In genomic region chr19:29278716-29279115, GRCh38 we compare ENCODE assay signal across 15 cellular contexts.
A peak's percentile ranks its signal among the peaks of the same experiment; 100 is the strongest.
DNase-seq lines count a peak whose midpoint lies in the region; ATAC-seq and TF ChIP-seq lines count a peak whose summit lies in the region.
"Had no signal": no experiment of that assay in that cellular context is flagged by ENCODE, and none has a peak within 500 bp of the region (broad histone marks: within the 10 kb centered on the region; RNA-seq: fewer than 3 reads in every experiment).

No MANE protein-coding gene starts in this region.

- no peaks in the 10 kb centered on the region for H3K9me3 ChIP-seq in Karpas-422 (ENCODE audit: low read length)
- H3K9me3 ChIP-seq in RWPE2 (ENCODE audit: severe bottlenecking): peaks cover 7% of the 10 kb centered on the region
- H3K9me3 ChIP-seq in breast epithelium: no peaks in the 10 kb centered on the region
- H3K9me3 ChIP-seq: BE2C had no signal

- no peak overlapping the region for H3K27ac ChIP-seq in Karpas-422 (ENCODE audit: low read length)
- no peak overlapping the region for H3K27ac ChIP-seq in RWPE2 (ENCODE audit: poor library complexity, severe bottlenecking)
- no peak overlapping the region for H3K27ac ChIP-seq in breast epithelium
- H3K27ac ChIP-seq: C4-2B, HL-60 had no signal

- H3K36me3 Mint-ChIP-seq in T-helper 2 cell treated with Interferon-gamma antibody and Interleukin-4, amounts not matched to agents 5 μg/mL and 100 μg/mL, for 36 hours (ENCODE audit: low read depth): peaks cover 4% of the 10 kb centered on the region
- H3K36me3 Mint-ChIP-seq: CD4-positive, alpha-beta memory T cell had no signal

- H3K27me3 Mint-ChIP-seq in T-helper 2 cell treated with Interferon-gamma antibody and Interleukin-4, amounts not matched to agents 5 μg/mL and 100 μg/mL, for 36 hours (ENCODE audit: low read depth): peaks cover 22% of the 10 kb centered on the region

- TF ChIP-seq POLR2A in breast epithelium (IDR thresholded peaks at IDR 0.05): no peak

- TF ChIP-seq CTCF in RWPE2 (IDR thresholded peaks at IDR 0.05; ENCODE audit: poor library complexity, severe bottlenecking) (no peak), breast epithelium (IDR thresholded peaks at IDR 0.05) (no peak)

- H3K9me2 ChIP-seq in Karpas-422 (replicated peaks; ENCODE audit: insufficient read depth, low read length): no peaks in the 10 kb centered on the region

- no peaks in the 10 kb centered on the region for H3K27me3 ChIP-seq in Karpas-422 (ENCODE audit: low read length)
- no peaks in the 10 kb centered on the region for H3K27me3 ChIP-seq in RWPE2 (ENCODE audit: insufficient read depth, poor library complexity, severe bottlenecking)
- peaks cover 0 to 24% of the 10 kb centered on the region in 2 donors for H3K27me3 ChIP-seq in breast epithelium
- H3K27me3 ChIP-seq: BE2C had no signal

- no peak overlapping the region for H3K4me3 Mint-ChIP-seq in T-helper 2 cell treated with Interferon-gamma antibody and Interleukin-4, amounts not matched to agents 5 μg/mL and 100 μg/mL, for 36 hours
- H3K4me3 Mint-ChIP-seq: CD4-positive, alpha-beta memory T cell had no signal

- H3K4me3 ChIP-seq in Karpas-422 (ENCODE audit: low read length): no peak overlapping the region
- H3K4me3 ChIP-seq in RWPE2 (ENCODE audit: severe bottlenecking): no peak overlapping the region
- H3K4me3 ChIP-seq in breast epithelium: no peak overlapping the region

- peaks cover 12% of the 10 kb centered on the region for H3K4me1 Mint-ChIP-seq in T-helper 2 cell treated with Interferon-gamma antibody and Interleukin-4, amounts not matched to agents 5 μg/mL and 100 μg/mL, for 36 hours (ENCODE audit: low read depth)

- H3K4me2 ChIP-seq in Karpas-422 (ENCODE audit: low read depth, low read length, poor library complexity, severe bottlenecking): no peak overlapping the region

- H3K27ac Mint-ChIP-seq in T-helper 2 cell treated with Interferon-gamma antibody and Interleukin-4, amounts not matched to agents 5 μg/mL and 100 μg/mL, for 36 hours: no peak overlapping the region

- peaks cover 8% of the 10 kb centered on the region for H3K9me3 Mint-ChIP-seq in T-helper 2 cell treated with Interferon-gamma antibody and Interleukin-4, amounts not matched to agents 5 μg/mL and 100 μg/mL, for 36 hours

- peaks cover 3% of the 10 kb centered on the region; the same call in 1 of the 2 replicates for H3K4me1 ChIP-seq in Karpas-422 (ENCODE audit: low read length)
- no peaks in the 10 kb centered on the region for H3K4me1 ChIP-seq in RWPE2 (ENCODE audit: insufficient read depth, poor library complexity, severe bottlenecking)
- H3K4me1 ChIP-seq in breast epithelium: no peaks in the 10 kb centered on the region
- H3K4me1 ChIP-seq: BE2C had no signal

- no peaks in the 10 kb centered on the region for H3K79me2 ChIP-seq in Karpas-422 (ENCODE audit: low read length)

- intact Hi-C loops in sciatic nerve (cut with DNase I) (no loop called here), breast epithelium (cut with DNase I; ENCODE audit: low total_unique reads) (no loop called here)

- H4K20me1 ChIP-seq in Karpas-422 (ENCODE audit: insufficient read depth, low read depth, low read length): no peaks in the 10 kb centered on the region

- peak; percentile 48; the same call in 1 of the 3 replicates for ATAC-seq in RWPE2 (ENCODE audit: low read depth)
- ATAC-seq in sciatic nerve: no peak
- ATAC-seq: HCT116 had no signal

- H2AFZ ChIP-seq in Karpas-422 (ENCODE audit: low read length): no peak overlapping the region

- DNase-seq in activated effector memory CD4-positive, alpha-beta T cell treated with anti-CD3 and anti-CD28 coated beads, Interleukin-2, amount 50 U/mL, for 16 hours: peak; percentile 45
- DNase-seq in activated effector memory CD4-positive, alpha-beta T cell treated with Interleukin-2 at 50 U/mL for 16 hours: no peak
- peak; percentile 46 for DNase-seq in Karpas-422
- no peak for DNase-seq in RWPE2 (ENCODE audit: low spot score)
- DNase-seq in sciatic nerve (ENCODE audit: low spot score): peak; percentile 30
- DNase-seq in GF-D8 (lab: John Stamatoyannopoulos, UW): no peak
- no peak for DNase-seq in breast epithelium (ENCODE audit: low spot score in 2 of 2)
- no peak for DNase-seq in T-helper 2 cell treated with Interferon-gamma antibody and Interleukin-4, amounts not matched to agents 5 μg/mL and 100 μg/mL, for 36 hours (ENCODE audit: low spot score)
- DNase-seq: BE2C; CD4-positive, alpha-beta memory T cell; DMS79 treated with DMSO at 0.1 percent for 48 hours; EL had no signal

- no peak overlapping the region for H3K9ac ChIP-seq in Karpas-422 (ENCODE audit: low read length)

- H3K36me3 ChIP-seq in Karpas-422 (ENCODE audit: insufficient read depth, low read length) (no peaks in the 10 kb centered on the region), RWPE2 (ENCODE audit: low read depth) (no peaks in the 10 kb centered on the region), breast epithelium (no peaks in the 10 kb centered on the region)
- H3K36me3 ChIP-seq: BE2C had no signal

Comparison
In these comparisons a context has a peak if more than half of its experiments do, and no peak if none do; other contexts are left out.
1. DNase-seq: peak in activated effector memory CD4-positive, alpha-beta T cell treated with anti-CD3 and anti-CD28 coated beads, Interleukin-2, amount 50 U/mL, for 16 hours (single experiment), Karpas-422 (single experiment) and sciatic nerve (single experiment); none in activated effector memory CD4-positive, alpha-beta T cell treated with Interleukin-2 at 50 U/mL for 16 hours (single experiment), RWPE2 (single experiment), GF-D8 (single experiment), breast epithelium (0 of 2) and T-helper 2 cell treated with Interferon-gamma antibody and Interleukin-4, amounts not matched to agents 5 μg/mL and 100 μg/mL, for 36 hours (single experiment).